In genomic region chr1:13583964-13584791, GRCh38 we compare ENCODE assay signal across 9 cellular contexts.
A peak's percentile ranks its signal among the peaks of the same experiment; 100 is the strongest.
DNase-seq lines count a peak whose midpoint lies in the region; ATAC-seq lines count a peak whose summit lies in the region.
"Had no signal": no experiment of that assay in that cellular context is flagged by ENCODE, and none has a peak within 500 bp of the region (broad histone marks: within the 10 kb centered on the region; RNA-seq: fewer than 3 reads in every experiment).

No MANE protein-coding gene starts in this region.

- DNase-seq in GM04503 (ENCODE audit: low read depth): peak; percentile 8
- DNase-seq in astrocyte of the hippocampus (ENCODE audit: low read depth, low spot score): peak; percentile 78
- DNase-seq in retina: peak; percentile 77
- DNase-seq in NCI-H82 treated with DMSO at 0.1 percent for 48 hours (lab: John Stamatoyannopoulos, UW; ENCODE audit: unreplicated experiment): no peak
- DNase-seq in SHP77 (lab: John Stamatoyannopoulos, UW): no peak
- no peak for DNase-seq in activated CD4-positive, alpha-beta T cell treated with anti-CD3 and anti-CD28 coated beads, Interleukin-2, amount 50 U/mL, for 1 hour
- DNase-seq in stimulated activated naive CD8-positive, alpha-beta T cell treated with anti-CD3 and anti-CD28 coated beads, Interleukin-15, Interleukin-2, amounts not matched to agents 100 U/mL and 50 U/mL, for 24 hours: no peak
- DNase-seq: right lobe of liver had no signal

- no peak for ATAC-seq in stimulated activated naive CD8-positive, alpha-beta T cell treated with anti-CD3 and anti-CD28 coated beads, Interleukin-15, Interleukin-2, amounts not matched to agents 100 U/mL and 50 U/mL, for 24 hours

- H3K4me3 ChIP-seq in iPS-11a (ENCODE audit: low read depth, low read length): peak overlapping the region; percentile 91
- H3K4me3 ChIP-seq: right lobe of liver had no signal

Comparison
In these comparisons a context has a peak if more than half of its experiments do, and no peak if none do; other contexts are left out.
1. DNase-seq: peak in GM04503 (single experiment), astrocyte of the hippocampus (single experiment) and retina (single experiment); none in NCI-H82 treated with DMSO at 0.1 percent for 48 hours (single experiment), SHP77 (0 of 2), activated CD4-positive, alpha-beta T cell treated with anti-CD3 and anti-CD28 coated beads, Interleukin-2, amount 50 U/mL, for 1 hour (single experiment) and stimulated activated naive CD8-positive, alpha-beta T cell treated with anti-CD3 and anti-CD28 coated beads, Interleukin-15, Interleukin-2, amounts not matched to agents 100 U/mL and 50 U/mL, for 24 hours (single experiment).